ENCODE assay signal across 8 cellular contexts in genomic region chr16:69564845-69565610, GRCh38. TPM values are rescaled to one million over a fixed set of nuclear protein-coding genes. Genes with fewer than 3 reads are reported as not detected.
DNase-seq lines count a peak whose midpoint lies in the region; ATAC-seq, FAIRE-seq and TF ChIP-seq lines count a peak whose summit lies in the region.

No MANE protein-coding gene starts in this region.

- in situ Hi-C loops in K562 (cut with MboI) = no loop called here

- H3K79me2 ChIP-seq in K562 (ENCODE audit: control insufficient read depth, insufficient read depth, low read length) = peaks cover 56% of the 10 kb centered on the region

- peaks cover 12 to 38% (median 31%) of the 10 kb centered on the region in 11 experiments; a peak in 20 of 22 replicates for H4K20me1 ChIP-seq in BLaER1 treated with 17β-estradiol and CSF1 and Interleukin-3, amounts not matched to agents 10 nM and 100 nM
- H4K20me1 ChIP-seq in K562 (replicated peaks; ENCODE audit: control insufficient read depth, insufficient read depth, low read length) = no peaks in the 10 kb centered on the region

- H3K36me3 Mint-ChIP-seq in IgD-negative memory B cell = no peaks in the 10 kb centered on the region

- WGBS in K562 (ENCODE audit: insufficient coverage, low coverage, missing lambda C conversion rate) = under 1% methylated on average over 23 of the region's 24 CpGs

- peak overlapping the region; percentile 81 to 95 (median 92) for H3K4me3 Mint-ChIP-seq in IgD-negative memory B cell

- TSS peak; percentile 86 for BruUV-seq in K562 (replicated peaks; lab: Mats Ljungman, UMichigan)

- no peak for TF ChIP-seq RAD21 in K562 (CRISPR knock-in tag; conservative IDR thresholded peaks at IDR 0.05 in 1 of 2, IDR thresholded peaks at IDR 0.05 in 1 of 2)

- peak overlapping the region; percentile 71 for H2AFZ ChIP-seq in K562 (ENCODE audit: low read depth, low read length)

- CTCF ChIA-PET in K562 (lab: Yijun Ruan, JAX; ENCODE audit: low intra/inter-chr PET ratio) = no interaction called here

- no peaks in the 10 kb centered on the region for H3K27me3 ChIP-seq in BLaER1 treated with 17β-estradiol and CSF1 and Interleukin-3, amounts not matched to agents 10 nM and 100 nM
- H3K27me3 ChIP-seq in K562 (ENCODE audit: control insufficient read depth in 2 of 2, insufficient read depth in 2 of 2, low read length in 2 of 2) = no peaks in the 10 kb centered on the region
- H3K27me3 ChIP-seq in left lung = no peaks in the 10 kb centered on the region

- peak in 1 of 4 experiments; percentile 16 for DNase-seq in K562 (ENCODE audit: extremely low read depth in 1 of 4, low spot score in 3 of 4)
- DNase-seq in left lung = no peak
- DNase-seq in NCI-H1092 (lab: John Stamatoyannopoulos, UW) = no peak
- no peak for DNase-seq in NCI-H1417 (lab: John Stamatoyannopoulos, UW)

- H3K27ac Mint-ChIP-seq in IgD-negative memory B cell = peak overlapping the region; percentile 90 to 96 (median 94)

- H3K9me3 ChIP-seq in BLaER1 treated with 17β-estradiol and CSF1 and Interleukin-3, amounts not matched to agents 10 nM and 100 nM (replicated peaks in 1 of 11) = no peaks in the 10 kb centered on the region
- H3K9me3 ChIP-seq in K562 (replicated peaks; ENCODE audit: control insufficient read depth, insufficient read depth, low read depth, low read length) (no peaks in the 10 kb centered on the region), left lung (no peaks in the 10 kb centered on the region)

- H3K9ac ChIP-seq in BLaER1 treated with 17β-estradiol and CSF1 and Interleukin-3, amounts not matched to agents 10 nM and 100 nM = peak overlapping the region; percentile 92 to 98 (median 96)
- peak overlapping the region; percentile 94 to 96 for H3K9ac ChIP-seq in K562 (ENCODE audit: insufficient read depth in 1 of 2, low read depth in 2 of 2, low read length in 2 of 2)

- peak overlapping the region; percentile 84 to 100 (median 97) for H3K4me3 ChIP-seq in BLaER1 treated with 17β-estradiol and CSF1 and Interleukin-3, amounts not matched to agents 10 nM and 100 nM
- peak overlapping the region; percentile 98 for H3K4me3 ChIP-seq in K562
- peak overlapping the region; percentile 78 to 91 for H3K4me3 ChIP-seq in left lung

- peaks cover 32 to 55% (median 41%) of the 10 kb centered on the region in 10 experiments for H3K4me1 ChIP-seq in BLaER1 treated with 17β-estradiol and CSF1 and Interleukin-3, amounts not matched to agents 10 nM and 100 nM
- H3K4me1 ChIP-seq in K562 (replicated peaks in 1 of 2; ENCODE audit: control insufficient read depth in 2 of 2, insufficient read depth in 2 of 2, low read length in 2 of 2) (peaks cover 9 to 20% of the 10 kb centered on the region in 2 experiments), left lung (peaks cover 11 to 63% of the 10 kb centered on the region in 2 donors)

- H3K9me3 Mint-ChIP-seq in IgD-negative memory B cell = no peaks in the 10 kb centered on the region

- peak overlapping the region; percentile 73 to 99 (median 91) for H3K4me2 ChIP-seq in BLaER1 treated with 17β-estradiol and CSF1 and Interleukin-3, amounts not matched to agents 10 nM and 100 nM
- H3K4me2 ChIP-seq in K562 (ENCODE audit: insufficient read depth, low read length) = peak overlapping the region; percentile 82

- no peaks in the 10 kb centered on the region for H3K27me3 Mint-ChIP-seq in IgD-negative memory B cell

- intact Hi-C loops in K562 (cut with micrococcal nuclease) = loop anchor here (2.0 to 5.0 kb wide), 2 partner anchors 34 to 168 kb away; no protein-coding TSS in a partner anchor
- intact Hi-C loops in left lung (cut with DNase I) = no loop called here

- TF ChIP-seq EP300 in K562 (IDR thresholded peaks at IDR 0.05; ENCODE audit: low read length) = no peak

- TF ChIP-seq CTCF in K562 (IDR thresholded peaks at IDR 0.05 in 2 of 3, conservative IDR thresholded peaks at IDR 0.05 in 1 of 3; ENCODE audit: insufficient read depth in 2 of 3, low read depth in 1 of 3, low read length in 3 of 3) (no peak), left lung (IDR thresholded peaks at IDR 0.05) (no peak)

- peaks cover 30 to 31% (median 30%) of the 10 kb centered on the region in 3 donors for H3K4me1 Mint-ChIP-seq in IgD-negative memory B cell

- ATAC-seq in K562 = no peak
- ATAC-seq in left lung = no peak
- no peak for ATAC-seq in GM19324 (IDR thresholded peaks at IDR 0.05; ENCODE audit: low FRiP score, unreplicated experiment)

- H3K9me1 ChIP-seq in K562 (ENCODE audit: control insufficient read depth, insufficient read depth, low read length) = no peaks in the 10 kb centered on the region

- H3K36me3 ChIP-seq in BLaER1 treated with 17β-estradiol and CSF1 and Interleukin-3, amounts not matched to agents 10 nM and 100 nM = peaks cover 0 to 15% (median 8%) of the 10 kb centered on the region in 11 experiments; a peak in 11 of 22 replicates
- H3K36me3 ChIP-seq in K562 (ENCODE audit: control insufficient read depth, insufficient read depth, low read length) (peaks cover 8% of the 10 kb centered on the region; the same call in 2 of the 3 replicates), left lung (peaks cover 0 to 4% of the 10 kb centered on the region in 2 donors)

- POLR2A ChIA-PET in K562 (lab: Yijun Ruan, JAX) = interaction anchor here (0.6 to 1.3 kb wide), 4 partner anchors 9 to 166 kb away, joined by 3 to 5 read pairs (median 4); no protein-coding TSS in a partner anchor

- H3K27ac ChIP-seq in BLaER1 treated with 17β-estradiol and CSF1 and Interleukin-3, amounts not matched to agents 10 nM and 100 nM = peak overlapping the region; percentile 91 to 98 (median 95)
- peak overlapping the region; percentile 97 for H3K27ac ChIP-seq in K562 (ENCODE audit: extremely low read depth, low read depth, low read length)
- peak overlapping the region; percentile 97 to 99 for H3K27ac ChIP-seq in left lung
- H3K27ac ChIP-seq in temporal lobe (ENCODE audit: low read depth, low read length) = peak overlapping the region; percentile 59

- FAIRE-seq in K562 (lab: Jason Lieb, UNC) = no peak

- no peak for TF ChIP-seq POLR2A in K562 (conservative IDR thresholded peaks at IDR 0.05)

TF ChIP-seq in K562, 482 proteins besides CTCF, POLR2A, EP300 and RAD21 (continues in another document):
- TF ChIP-seq CHD1 (IDR thresholded peaks at IDR 0.05; ENCODE audit: low read length) (peak; percentile 73), TFAM (CRISPR knock-in tag; conservative IDR thresholded peaks at IDR 0.05) (no peak), ZBTB5 (IDR thresholded peaks at IDR 0.05) (no peak)

RNA-seq across cellular contexts. Expression of gene NFAT5, which starts 0.7 kb away (rescaled TPM):
- polyA plus RNA-seq in IgD-negative memory B cell (9.5 TPM), K562 (2011; rRNA removed) (20.5 and 20.7 TPM in 2 replicates), K562 (2014; fragmentation: Illumina TruSeq; extraction: Trizol) (12.2 and 13.4 TPM in 2 replicates), K562 (2014; fragmentation: Nextera tagmentation; extraction: Ambion mirVana) (1 to 10 TPM in 1 of 2 experiments, under 1 TPM in 1; 0.78 to 1.6 TPM), K562 (2014; rRNA removed) (8.6 and 8.8 TPM in 2 replicates)
- total RNA-seq in K562 (2011; cell fraction: chromatin; rRNA removed; ENCODE audit: low replicate concordance) = 50.5 and 147 TPM in 2 replicates
- 18.5 and 31.5 TPM in 2 replicates for total RNA-seq in K562 (2011; cell fraction: nucleolus; rRNA removed)
- 46.2 and 74.0 TPM in 2 replicates for total RNA-seq in K562 (2011; cell fraction: nucleoplasm; rRNA removed)
- total RNA-seq in K562 (2014; rRNA removed) (4.3 and 6.9 TPM in 2 replicates), K562 (2014; rRNA removed; fragmentation: Illumina TruSeq; extraction: Trizol) (11.1 and 12.4 TPM in 2 replicates), K562 (2015; rRNA removed; fragmentation: Illumina TruSeq; extraction: Trizol) (15.2 and 15.3 TPM in 2 replicates), K562 (2021) (15.1 and 17.3 TPM in 2 replicates), left lung (10 to 100 TPM; 44.8 to 53.5 TPM), temporal lobe (20.4 TPM)
- 7.0 and 8.9 TPM in 2 replicates for polyA plus RNA-seq in K562 (2011; cell fraction: cytosol; rRNA removed)
- polyA plus RNA-seq in K562 (2011; cell fraction: nucleus; rRNA removed) = 21.7 and 33.1 TPM in 2 replicates
- 4.5 and 4.7 TPM in 2 replicates for polyA plus RNA-seq in K562 (2012)
- polyA minus RNA-seq in K562 (2011; rRNA and poly(A)+ RNA removed) = 66.5 and 69.2 TPM in 2 replicates
- polyA minus RNA-seq in K562 (2011; cell fraction: cytosol; rRNA and poly(A)+ RNA removed) = 20.5 and 22.2 TPM in 2 replicates
- 21.0 and 32.2 TPM in 2 replicates for polyA minus RNA-seq in K562 (2011; cell fraction: nucleus; rRNA and poly(A)+ RNA removed)
